1 cellular context compared by ENCODE assay signal in the genomic region with DNA sequence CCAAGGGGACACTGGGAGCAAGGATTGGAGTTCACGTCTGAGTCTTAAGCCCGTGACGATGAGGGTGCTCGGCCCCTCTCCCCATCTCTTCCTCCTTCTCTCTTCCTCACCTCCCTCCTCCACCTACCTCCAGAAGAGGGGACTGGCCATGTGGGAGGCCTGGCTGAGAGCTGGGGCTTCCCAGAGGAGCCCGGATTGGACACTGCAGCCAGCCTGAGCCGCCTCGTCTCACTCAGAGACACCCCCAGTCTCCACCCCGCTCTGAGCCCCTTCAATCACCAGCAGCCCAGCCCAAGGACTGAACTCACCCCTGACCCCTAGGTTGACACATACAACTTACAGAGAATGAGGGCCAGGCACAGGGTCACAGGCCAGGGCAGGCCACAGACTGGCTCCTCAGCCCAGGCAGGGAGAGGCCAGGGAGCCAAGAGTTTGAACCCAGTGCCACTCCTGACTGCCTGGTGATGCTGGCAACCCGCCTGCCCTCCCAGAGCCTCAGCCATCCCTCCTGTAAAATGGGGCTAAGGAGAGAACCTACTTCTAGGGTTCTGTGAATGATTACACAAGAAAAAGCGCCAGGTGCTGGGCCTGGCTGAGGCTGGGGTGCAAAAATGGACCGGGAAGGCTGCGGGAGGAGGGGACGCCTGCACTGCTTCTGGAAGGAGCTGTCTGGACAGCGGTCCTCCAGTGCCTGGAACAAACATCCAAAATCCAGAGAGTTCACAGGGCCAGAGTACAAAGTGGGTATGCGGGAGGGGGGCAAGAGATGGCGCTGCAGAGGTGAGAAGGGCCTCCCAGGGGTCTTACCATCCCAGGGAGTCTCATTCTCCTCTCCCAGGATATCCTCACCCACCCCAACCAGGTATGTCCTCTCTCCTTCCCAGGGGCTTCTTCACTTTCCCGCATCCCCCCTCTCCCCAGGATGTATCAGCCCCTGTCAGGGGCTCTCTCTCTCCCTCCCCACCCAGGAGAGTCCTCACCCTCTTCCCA.
TF ChIP-seq lines count a peak whose summit lies in the region.

No MANE protein-coding gene starts in this region.

TF ChIP-seq in H1, 55 proteins besides CTCF, POLR2A, EP300 and RAD21:
- TF ChIP-seq SP1 (IDR thresholded peaks at IDR 0.05; ENCODE audit: low read depth, low read length) (no peak), SUZ12 (IDR thresholded peaks at IDR 0.05; ENCODE audit: low read length) (no peak), SP2 (IDR thresholded peaks at IDR 0.05; ENCODE audit: low read length) (no peak), SP4 (IDR thresholded peaks at IDR 0.05; ENCODE audit: low read length) (no peak), HDAC6 (IDR thresholded peaks at IDR 0.05; ENCODE audit: low read depth, low read length) (no peak), SIX5 (IDR thresholded peaks at IDR 0.05; ENCODE audit: low read depth, low read length) (no peak), POLR2AphosphoS5 (IDR thresholded peaks at IDR 0.05; ENCODE audit: low read depth, low read length) (no peak), CREB1 (IDR thresholded peaks at IDR 0.05) (no peak), FOSL1 (IDR thresholded peaks at IDR 0.05; ENCODE audit: insufficient read depth, low read depth, low read length) (no peak), KDM5A (IDR thresholded peaks at IDR 0.05; ENCODE audit: low read length) (no peak), RNF2 (IDR thresholded peaks at IDR 0.05; ENCODE audit: borderline replicate concordance, low read depth, low read length, missing control alignments, poor library complexity, severe bottlenecking) (no peak), CTBP2 (IDR thresholded peaks at IDR 0.05; ENCODE audit: borderline replicate concordance, insufficient read depth, insufficient read length, low read length) (no peak), BCL11A (IDR thresholded peaks at IDR 0.05; ENCODE audit: low read depth in 2 of 2, low read length in 2 of 2) (no peak)
- TF ChIP-seq, protein P1, sequence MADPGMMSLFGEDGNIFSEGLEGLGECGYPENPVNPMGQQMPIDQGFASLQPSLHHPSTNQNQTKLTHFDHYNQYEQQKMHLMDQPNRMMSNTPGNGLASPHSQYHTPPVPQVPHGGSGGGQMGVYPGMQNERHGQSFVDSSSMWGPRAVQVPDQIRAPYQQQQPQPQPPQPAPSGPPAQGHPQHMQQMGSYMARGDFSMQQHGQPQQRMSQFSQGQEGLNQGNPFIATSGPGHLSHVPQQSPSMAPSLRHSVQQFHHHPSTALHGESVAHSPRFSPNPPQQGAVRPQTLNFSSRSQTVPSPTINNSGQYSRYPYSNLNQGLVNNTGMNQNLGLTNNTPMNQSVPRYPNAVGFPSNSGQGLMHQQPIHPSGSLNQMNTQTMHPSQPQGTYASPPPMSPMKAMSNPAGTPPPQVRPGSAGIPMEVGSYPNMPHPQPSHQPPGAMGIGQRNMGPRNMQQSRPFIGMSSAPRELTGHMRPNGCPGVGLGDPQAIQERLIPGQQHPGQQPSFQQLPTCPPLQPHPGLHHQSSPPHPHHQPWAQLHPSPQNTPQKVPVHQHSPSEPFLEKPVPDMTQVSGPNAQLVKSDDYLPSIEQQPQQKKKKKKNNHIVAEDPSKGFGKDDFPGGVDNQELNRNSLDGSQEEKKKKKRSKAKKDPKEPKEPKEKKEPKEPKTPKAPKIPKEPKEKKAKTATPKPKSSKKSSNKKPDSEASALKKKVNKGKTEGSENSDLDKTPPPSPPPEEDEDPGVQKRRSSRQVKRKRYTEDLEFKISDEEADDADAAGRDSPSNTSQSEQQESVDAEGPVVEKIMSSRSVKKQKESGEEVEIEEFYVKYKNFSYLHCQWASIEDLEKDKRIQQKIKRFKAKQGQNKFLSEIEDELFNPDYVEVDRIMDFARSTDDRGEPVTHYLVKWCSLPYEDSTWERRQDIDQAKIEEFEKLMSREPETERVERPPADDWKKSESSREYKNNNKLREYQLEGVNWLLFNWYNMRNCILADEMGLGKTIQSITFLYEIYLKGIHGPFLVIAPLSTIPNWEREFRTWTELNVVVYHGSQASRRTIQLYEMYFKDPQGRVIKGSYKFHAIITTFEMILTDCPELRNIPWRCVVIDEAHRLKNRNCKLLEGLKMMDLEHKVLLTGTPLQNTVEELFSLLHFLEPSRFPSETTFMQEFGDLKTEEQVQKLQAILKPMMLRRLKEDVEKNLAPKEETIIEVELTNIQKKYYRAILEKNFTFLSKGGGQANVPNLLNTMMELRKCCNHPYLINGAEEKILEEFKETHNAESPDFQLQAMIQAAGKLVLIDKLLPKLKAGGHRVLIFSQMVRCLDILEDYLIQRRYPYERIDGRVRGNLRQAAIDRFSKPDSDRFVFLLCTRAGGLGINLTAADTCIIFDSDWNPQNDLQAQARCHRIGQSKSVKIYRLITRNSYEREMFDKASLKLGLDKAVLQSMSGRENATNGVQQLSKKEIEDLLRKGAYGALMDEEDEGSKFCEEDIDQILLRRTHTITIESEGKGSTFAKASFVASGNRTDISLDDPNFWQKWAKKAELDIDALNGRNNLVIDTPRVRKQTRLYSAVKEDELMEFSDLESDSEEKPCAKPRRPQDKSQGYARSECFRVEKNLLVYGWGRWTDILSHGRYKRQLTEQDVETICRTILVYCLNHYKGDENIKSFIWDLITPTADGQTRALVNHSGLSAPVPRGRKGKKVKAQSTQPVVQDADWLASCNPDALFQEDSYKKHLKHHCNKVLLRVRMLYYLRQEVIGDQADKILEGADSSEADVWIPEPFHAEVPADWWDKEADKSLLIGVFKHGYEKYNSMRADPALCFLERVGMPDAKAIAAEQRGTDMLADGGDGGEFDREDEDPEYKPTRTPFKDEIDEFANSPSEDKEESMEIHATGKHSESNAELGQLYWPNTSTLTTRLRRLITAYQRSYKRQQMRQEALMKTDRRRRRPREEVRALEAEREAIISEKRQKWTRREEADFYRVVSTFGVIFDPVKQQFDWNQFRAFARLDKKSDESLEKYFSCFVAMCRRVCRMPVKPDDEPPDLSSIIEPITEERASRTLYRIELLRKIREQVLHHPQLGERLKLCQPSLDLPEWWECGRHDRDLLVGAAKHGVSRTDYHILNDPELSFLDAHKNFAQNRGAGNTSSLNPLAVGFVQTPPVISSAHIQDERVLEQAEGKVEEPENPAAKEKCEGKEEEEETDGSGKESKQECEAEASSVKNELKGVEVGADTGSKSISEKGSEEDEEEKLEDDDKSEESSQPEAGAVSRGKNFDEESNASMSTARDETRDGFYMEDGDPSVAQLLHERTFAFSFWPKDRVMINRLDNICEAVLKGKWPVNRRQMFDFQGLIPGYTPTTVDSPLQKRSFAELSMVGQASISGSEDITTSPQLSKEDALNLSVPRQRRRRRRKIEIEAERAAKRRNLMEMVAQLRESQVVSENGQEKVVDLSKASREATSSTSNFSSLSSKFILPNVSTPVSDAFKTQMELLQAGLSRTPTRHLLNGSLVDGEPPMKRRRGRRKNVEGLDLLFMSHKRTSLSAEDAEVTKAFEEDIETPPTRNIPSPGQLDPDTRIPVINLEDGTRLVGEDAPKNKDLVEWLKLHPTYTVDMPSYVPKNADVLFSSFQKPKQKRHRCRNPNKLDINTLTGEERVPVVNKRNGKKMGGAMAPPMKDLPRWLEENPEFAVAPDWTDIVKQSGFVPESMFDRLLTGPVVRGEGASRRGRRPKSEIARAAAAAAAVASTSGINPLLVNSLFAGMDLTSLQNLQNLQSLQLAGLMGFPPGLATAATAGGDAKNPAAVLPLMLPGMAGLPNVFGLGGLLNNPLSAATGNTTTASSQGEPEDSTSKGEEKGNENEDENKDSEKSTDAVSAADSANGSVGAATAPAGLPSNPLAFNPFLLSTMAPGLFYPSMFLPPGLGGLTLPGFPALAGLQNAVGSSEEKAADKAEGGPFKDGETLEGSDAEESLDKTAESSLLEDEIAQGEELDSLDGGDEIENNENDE (IDR thresholded peaks at IDR 0.05; ENCODE audit: insufficient replicate concordance, low read length) = no peak
- TF ChIP-seq, protein P2, sequence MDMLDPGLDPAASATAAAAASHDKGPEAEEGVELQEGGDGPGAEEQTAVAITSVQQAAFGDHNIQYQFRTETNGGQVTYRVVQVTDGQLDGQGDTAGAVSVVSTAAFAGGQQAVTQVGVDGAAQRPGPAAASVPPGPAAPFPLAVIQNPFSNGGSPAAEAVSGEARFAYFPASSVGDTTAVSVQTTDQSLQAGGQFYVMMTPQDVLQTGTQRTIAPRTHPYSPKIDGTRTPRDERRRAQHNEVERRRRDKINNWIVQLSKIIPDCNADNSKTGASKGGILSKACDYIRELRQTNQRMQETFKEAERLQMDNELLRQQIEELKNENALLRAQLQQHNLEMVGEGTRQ (IDR thresholded peaks at IDR 0.05; ENCODE audit: low read length) = no peak
